20 cellular contexts compared by ENCODE assay signal in the genomic region with DNA sequence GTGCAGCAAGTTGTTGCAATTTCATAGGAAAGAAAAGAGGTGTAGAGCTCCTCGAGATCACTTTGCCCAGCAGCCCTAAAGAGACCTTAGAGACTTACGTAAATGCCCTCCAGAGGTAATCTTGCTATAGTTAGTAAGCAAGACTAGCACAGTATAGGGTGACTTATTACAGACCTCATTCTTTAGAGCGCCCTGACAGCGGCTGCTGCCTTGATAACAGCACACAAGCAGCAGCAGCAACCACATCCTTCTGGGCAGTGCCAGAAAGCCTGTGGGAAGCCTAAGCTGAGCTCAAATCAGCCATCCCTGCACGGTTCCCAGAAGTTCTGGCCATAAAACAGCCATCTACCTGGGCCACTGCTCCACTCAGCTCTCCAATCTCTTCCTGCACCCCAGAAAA. TPM values are rescaled to one million over a fixed set of nuclear protein-coding genes. Genes with fewer than 3 reads are reported as not detected.
"Had no signal": no experiment of that assay in that cellular context is flagged by ENCODE, and none has a peak within 500 bp of the region (broad histone marks: within the 10 kb centered on the region; RNA-seq: fewer than 3 reads in every experiment).

No MANE protein-coding gene starts in this region.

- H3K27ac Mint-ChIP-seq: nephron; progenitor cell of endocrine pancreas; stimulated activated naive B cell treated with anti-CD40 and anti-IgM and Interleukin-4, amounts not matched to agents 10 μg/mL and 1 μg/mL and 100 μg/mL, for 72 hours; T-helper 1 cell treated with Interleukin-12 subunit alpha and Interleukin-12 subunit beta and Interleukin-4 antibody, amounts not matched to agents 30 μg/mL and 1 μg/mL, for 36 hours had no signal

- H3K9me3 ChIP-seq: body of pancreas, mucosa of descending colon, right atrium auricular region, vagina had no signal

- H3K4me1 ChIP-seq: body of pancreas, left ventricle myocardium inferior, right atrium auricular region, tibial nerve, vagina had no signal

- H3K27me3 Mint-ChIP-seq: central memory CD8-positive, alpha-beta T cell; stimulated activated naive B cell treated with anti-CD40 and anti-IgM and Interleukin-4, amounts not matched to agents 10 μg/mL and 1 μg/mL and 100 μg/mL, for 72 hours had no signal

- ATAC-seq: body of pancreas; mucosa of descending colon; stimulated activated naive B cell treated with anti-CD40 and anti-IgM and Interleukin-4, amounts not matched to agents 10 μg/mL and 1 μg/mL and 100 μg/mL, for 72 hours had no signal

- H3K27me3 ChIP-seq: body of pancreas, right atrium auricular region, tibial nerve, vagina had no signal

- H3K4me3 Mint-ChIP-seq: central memory CD8-positive, alpha-beta T cell; nephron; stimulated activated naive B cell treated with anti-CD40 and anti-IgM and Interleukin-4, amounts not matched to agents 10 μg/mL and 1 μg/mL and 100 μg/mL, for 72 hours; T-helper 1 cell treated with Interleukin-12 subunit alpha and Interleukin-12 subunit beta and Interleukin-4 antibody, amounts not matched to agents 30 μg/mL and 1 μg/mL, for 36 hours had no signal

- H3K4me1 Mint-ChIP-seq: nephron had no signal

- DNase-seq: activated naive CD4-positive, alpha-beta T cell treated with Interleukin-2 at 50 U/mL for 16 hours; body of pancreas; effector memory CD4-positive, alpha-beta T cell; left ventricle myocardium inferior; mucosa of descending colon; nucleus accumbens; stimulated activated CD4-positive, alpha-beta T cell treated with anti-CD3 and anti-CD28 coated beads, Interleukin-2, amount 100 ng/mL, for 48 hours; stimulated activated naive B cell treated with anti-CD40 and anti-IgM and Interleukin-4, amounts not matched to agents 10 μg/mL and 1 μg/mL and 100 μg/mL, for 72 hours; substantia nigra had no signal

- H3K27ac ChIP-seq: body of pancreas, epithelial cell of prostate, left ventricle myocardium inferior, right atrium auricular region, tibial nerve, vagina had no signal

- H3K9me3 Mint-ChIP-seq: central memory CD8-positive, alpha-beta T cell; stimulated activated naive B cell treated with anti-CD40 and anti-IgM and Interleukin-4, amounts not matched to agents 10 μg/mL and 1 μg/mL and 100 μg/mL, for 72 hours had no signal

- H3K4me3 ChIP-seq: body of pancreas, left ventricle myocardium inferior, mucosa of descending colon, right atrium auricular region, tibial nerve, vagina had no signal

RNA-seq across cellular contexts. Expression of a gene that starts 22.6 kb away (rescaled TPM):
- total RNA-seq: activated CD8-positive, alpha-beta memory T cell treated with anti-CD3 and anti-CD28 coated beads for 36 hours; body of pancreas; kidney epithelial cell; left ventricle myocardium inferior; mucosa of descending colon; progenitor cell of endocrine pancreas; right atrium auricular region; skeletal muscle tissue; vagina had no signal

RNA-seq across cellular contexts. Expression of a gene that starts 40.3 kb away (rescaled TPM):
- total RNA-seq: body of pancreas, kidney epithelial cell, left ventricle myocardium inferior, mucosa of descending colon, progenitor cell of endocrine pancreas, right atrium auricular region, skeletal muscle tissue, vagina had no signal
